Comparison of ENCODE assay signal across 25 cellular contexts in the genomic region with DNA sequence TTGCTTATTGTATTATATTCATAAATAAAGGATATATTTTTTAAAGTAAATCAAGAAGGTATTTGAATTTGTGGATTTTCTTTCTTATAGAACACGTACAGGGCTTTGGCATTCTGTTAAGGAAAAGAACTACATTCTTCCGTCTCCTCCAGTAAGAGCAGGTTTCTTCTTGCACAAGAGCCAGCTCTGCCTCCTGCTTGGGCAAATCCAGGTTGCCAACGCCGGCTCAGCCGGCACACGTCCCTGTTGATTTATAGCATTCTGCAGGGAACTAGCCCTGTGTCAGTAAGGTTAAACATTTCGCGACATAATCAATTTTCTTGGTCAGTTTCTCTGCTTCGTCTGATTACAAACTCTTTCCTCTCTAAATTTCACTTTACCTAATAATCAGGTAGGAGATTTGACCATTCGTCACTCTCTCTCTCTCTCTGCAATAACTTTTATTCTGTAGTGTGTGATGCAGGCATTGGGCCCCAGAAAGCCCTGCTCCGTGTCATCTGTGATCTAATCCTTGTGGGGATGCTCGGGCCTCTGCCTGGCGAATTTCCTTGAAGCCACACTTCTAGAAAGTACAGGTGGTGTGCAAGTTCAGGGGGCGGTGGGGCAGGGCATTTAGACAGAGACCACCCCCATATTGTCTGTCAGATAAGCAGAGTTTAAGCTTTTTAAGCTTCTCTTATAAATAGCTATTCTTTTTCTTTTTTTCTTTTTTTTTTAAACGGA. TPM values are rescaled to one million over a fixed set of nuclear protein-coding genes. Genes with fewer than 3 reads are reported as not detected.
"Had no signal": no experiment of that assay in that cellular context is flagged by ENCODE, and none has a peak within 500 bp of the region (broad histone marks: within the 10 kb centered on the region; RNA-seq: fewer than 3 reads in every experiment).

No MANE protein-coding gene starts in this region.

- DNase-seq: activated CD4-positive, alpha-beta T cell treated with anti-CD3 and anti-CD28 coated beads for 1 hour; activated CD4-positive, alpha-beta T cell treated with anti-CD3 and anti-CD28 coated beads, Interleukin-2, amount 50 U/mL, for 4 hours; activated gamma-delta T cell; effector memory CD8-positive, alpha-beta T cell; foreskin melanocyte; head of caudate nucleus; kidney; left lung; right cardiac atrium; stimulated activated CD4-positive, alpha-beta T cell treated with anti-CD3 and anti-CD28 coated beads, Interleukin-15, amount 100 ng/mL, for 24 hours; stimulated activated CD4-positive, alpha-beta T cell treated with anti-CD3 and anti-CD28 coated beads, Interleukin-2, amount 100 ng/mL, for 48 hours; transverse colon had no signal

- ATAC-seq: effector memory CD8-positive, alpha-beta T cell; left lung; right cardiac atrium had no signal

- H3K27ac ChIP-seq: ascending aorta, breast epithelium, left lung, prostate gland, skin epidermis, transverse colon, vagina, VCaP had no signal

RNA-seq across cellular contexts. Expression of a gene that starts 53.2 kb away (rescaled TPM):
- total RNA-seq: ascending aorta; chondrocyte; dermis microvascular lymphatic vessel endothelial cell; fibroblast of lung; kidney; left lung; lung microvascular endothelial cell; mononuclear cell; osteocyte; right cardiac atrium; T-helper 1 cell treated with Interleukin-12 subunit alpha and Interleukin-12 subunit beta and Interleukin-4 antibody, amounts not matched to agents 30 ng/mL and 1 ng/mL, for 36 hours; vagina had no signal
